In the genomic region with DNA sequence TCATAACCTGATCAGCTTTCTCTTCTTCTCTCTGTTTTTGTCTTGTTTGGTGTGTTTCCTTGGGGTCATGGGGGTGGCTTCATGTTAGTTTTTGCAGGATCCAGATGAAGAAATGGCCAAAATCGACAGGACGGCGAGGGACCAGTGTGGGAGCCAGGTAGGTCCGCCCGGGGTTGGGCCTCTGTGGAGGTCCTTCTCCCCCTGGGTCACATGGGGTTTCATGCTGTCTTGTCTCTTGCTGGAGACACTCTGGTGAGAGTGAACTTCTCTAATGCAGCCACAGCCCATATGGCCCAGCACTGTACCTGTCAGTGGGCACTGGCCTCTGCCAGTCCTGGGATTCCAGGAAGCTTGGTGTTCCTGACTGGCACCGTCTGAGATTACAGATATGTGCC, we compare ENCODE assay signal across 8 cellular contexts. TPM values are rescaled to one million over a fixed set of nuclear protein-coding genes. Genes with fewer than 3 reads are reported as not detected.
A peak's percentile ranks its signal among the peaks of the same experiment; 100 is the strongest.
DNase-seq lines count a peak whose midpoint lies in the region; ATAC-seq and TF ChIP-seq lines count a peak whose summit lies in the region.

No MANE protein-coding gene starts in this region.

- H3K4me3 ChIP-seq in A673 (ENCODE audit: low read depth, low read length, poor library complexity, severe bottlenecking) (peak overlapping the region; percentile 49), HFF-Myc (replicated peaks; ENCODE audit: low read depth, low read length) (peak overlapping the region; percentile 45), astrocyte of the cerebellum (ENCODE audit: low read depth, low read length) (peak overlapping the region; percentile 40), mesenchymal stem cell (ENCODE audit: insufficient read depth in 1 of 2, low read depth in 1 of 2, low read length in 2 of 2) (peak overlapping the region; percentile 62 to 83), gastrocnemius medialis (peak overlapping the region in 2 of 4 donors; percentile 46 to 49)

- H3K9me3 ChIP-seq in A673 (ENCODE audit: low read depth, low read length, poor library complexity, severe bottlenecking) (no peaks in the 10 kb centered on the region), mesenchymal stem cell (ENCODE audit: control insufficient read depth, low read length) (no peaks in the 10 kb centered on the region), gastrocnemius medialis (no peaks in the 10 kb centered on the region)

- no peaks in the 10 kb centered on the region for H3K36me3 ChIP-seq in A673 (ENCODE audit: insufficient read depth, low read length, poor library complexity, severe bottlenecking)
- peaks cover 7 to 16% of the 10 kb centered on the region in 2 experiments for H3K36me3 ChIP-seq in mesenchymal stem cell (ENCODE audit: control insufficient read depth in 1 of 2, insufficient read depth in 2 of 2, low read depth in 1 of 2, low read length in 2 of 2)
- no peaks in the 10 kb centered on the region for H3K36me3 ChIP-seq in gastrocnemius medialis

- no peak overlapping the region for H4K8ac ChIP-seq in mesenchymal stem cell (ENCODE audit: low read length)

- WGBS in mesenchymal stem cell, result 83% methylated on average over 6 of the region's 6 CpGs

- no peaks in the 10 kb centered on the region for H3K27me3 ChIP-seq in A673 (replicated peaks; ENCODE audit: insufficient read depth, low read depth, low read length, poor library complexity)
- H3K27me3 ChIP-seq in mesenchymal stem cell (ENCODE audit: control insufficient read depth in 1 of 2, insufficient read depth in 1 of 2, low read length in 2 of 2), result no peaks in the 10 kb centered on the region
- H3K27me3 ChIP-seq in gastrocnemius medialis, result no peaks in the 10 kb centered on the region

- TF ChIP-seq POLR2A in gastrocnemius medialis (IDR thresholded peaks at IDR 0.05), result no peak

- no peaks in the 10 kb centered on the region for H3K79me1 ChIP-seq in mesenchymal stem cell (replicated peaks; ENCODE audit: low read length, poor library complexity, severe bottlenecking)

- POLR2A ChIA-PET in A673 (lab: Charles Lee; ENCODE audit: low non-redundant PET), result no interaction called here

- ATAC-seq in GM18519 (IDR thresholded peaks at IDR 0.05; ENCODE audit: low FRiP score, unreplicated experiment), result no peak
- no peak for ATAC-seq in gastrocnemius medialis

- no peak overlapping the region for H2BK12ac ChIP-seq in mesenchymal stem cell (ENCODE audit: low read length in 2 of 2)

- CTCF ChIA-PET in A673 (lab: Charles Lee), result no interaction called here

- H2AK5ac ChIP-seq in mesenchymal stem cell (ENCODE audit: low read length, severe bottlenecking), result no peak overlapping the region

- peak overlapping the region; percentile 91 for H3K4me2 ChIP-seq in mesenchymal stem cell (ENCODE audit: low read length, poor library complexity, severe bottlenecking)

- H2BK5ac ChIP-seq in mesenchymal stem cell (ENCODE audit: low read depth, low read length, poor library complexity, severe bottlenecking), result no peak overlapping the region

- peak overlapping the region in 1 of 2 experiments; percentile 72 for H3K23ac ChIP-seq in mesenchymal stem cell (ENCODE audit: low read length in 2 of 2)

- peak overlapping the region; percentile 44 for H3K9ac ChIP-seq in mesenchymal stem cell (ENCODE audit: low read length)

- no peak overlapping the region for H4K91ac ChIP-seq in mesenchymal stem cell (ENCODE audit: low read length)

- H2BK15ac ChIP-seq in mesenchymal stem cell (ENCODE audit: low read depth, poor library complexity, severe bottlenecking), result no peak overlapping the region

- no peak overlapping the region for H3K14ac ChIP-seq in mesenchymal stem cell (ENCODE audit: low read length in 2 of 2)

- H2AFZ ChIP-seq in mesenchymal stem cell (ENCODE audit: low read depth, low read length), result peak overlapping the region; percentile 77

- DNase-seq in A673 (ENCODE audit: low spot score) (no peak), HFF-Myc (ENCODE audit: extremely low read depth, low read depth) (no peak), astrocyte of the cerebellum (ENCODE audit: low read depth) (no peak), mesenchymal stem cell (no peak), gastrocnemius medialis (no peak), NCI-H446 treated with DMSO at 0.1 percent for 48 hours (lab: John Stamatoyannopoulos, UW) (no peak), DMS79 treated with DMSO at 0.1 percent for 48 hours (lab: John Stamatoyannopoulos, UW) (no peak)

- peak overlapping the region in 1 of 2 experiments; percentile 37 for H3K18ac ChIP-seq in mesenchymal stem cell (ENCODE audit: low read depth in 1 of 2, low read length in 2 of 2)

- in situ Hi-C loops in astrocyte of the cerebellum (cut with HindIII; ENCODE audit: low sequenced_read_pairs), result loop anchor here (5.0 kb wide), 1 partner anchor 81 kb away; no protein-coding TSS in a partner anchor
- in situ Hi-C loops in gastrocnemius medialis (cut with MboI; ENCODE audit: low sequenced_read_pairs in 4 of 4), result no loop called here

- no peak overlapping the region for H3K4ac ChIP-seq in mesenchymal stem cell (ENCODE audit: low read depth in 1 of 2, low read length in 2 of 2)

- H3K27ac ChIP-seq in A673 (ENCODE audit: low read depth, low read length, poor library complexity, severe bottlenecking) (no peak overlapping the region), mesenchymal stem cell (ENCODE audit: low read length, poor library complexity, severe bottlenecking) (no peak overlapping the region), gastrocnemius medialis (no peak overlapping the region)

- H3K4me1 ChIP-seq in A673 (ENCODE audit: insufficient read depth, low read length, poor library complexity, severe bottlenecking) (no peaks in the 10 kb centered on the region), mesenchymal stem cell (ENCODE audit: control insufficient read depth, insufficient read depth, low read depth, low read length) (peaks cover 7% of the 10 kb centered on the region), gastrocnemius medialis (no peaks in the 10 kb centered on the region)

- BruUV-seq in A673 (replicated peaks; lab: Mats Ljungman, UMichigan), result no TSS peak

- TF ChIP-seq CTCF in A673 (conservative IDR thresholded peaks at IDR 0.05; ENCODE audit: low read depth, low read length) (no peak), HFF-Myc (IDR thresholded peaks at IDR 0.05; ENCODE audit: low read depth, low read length, missing control alignments) (no peak), astrocyte of the cerebellum (IDR thresholded peaks at IDR 0.05; ENCODE audit: low read depth, low read length, missing control alignments) (no peak), gastrocnemius medialis (IDR thresholded peaks at IDR 0.05 in 4 of 5, conservative IDR thresholded peaks at IDR 0.05 in 1 of 5) (no peak)

- no peak overlapping the region for H2BK120ac ChIP-seq in mesenchymal stem cell (ENCODE audit: low read depth, low read length)

- intact Hi-C loops in A673 (cut with micrococcal nuclease; ENCODE audit: unreplicated experiment) (no loop called here), gastrocnemius medialis (cut with DNase I; ENCODE audit: low total_unique reads) (loop anchor here (10.0 kb wide), 1 partner anchor 208 kb away; the partner anchor contains the start of gene POP4)

RNA-seq across cellular contexts. Expression of gene CCNE1, which starts 1.1 kb away (rescaled TPM):
- total RNA-seq in A673 (2021) (8.9 and 12.0 TPM in 2 replicates), gastrocnemius medialis (1 to 10 TPM; 2.9 to 7.3 (median 4.5) TPM)
- polyA plus RNA-seq in mesenchymal stem cell (2013, experiment 1 of 2), result 9.8 TPM
- polyA plus RNA-seq in mesenchymal stem cell (2013, experiment 2 of 2), result 9.8 TPM
